Comparison of ENCODE assay signal across 12 cellular contexts in the genomic region with DNA sequence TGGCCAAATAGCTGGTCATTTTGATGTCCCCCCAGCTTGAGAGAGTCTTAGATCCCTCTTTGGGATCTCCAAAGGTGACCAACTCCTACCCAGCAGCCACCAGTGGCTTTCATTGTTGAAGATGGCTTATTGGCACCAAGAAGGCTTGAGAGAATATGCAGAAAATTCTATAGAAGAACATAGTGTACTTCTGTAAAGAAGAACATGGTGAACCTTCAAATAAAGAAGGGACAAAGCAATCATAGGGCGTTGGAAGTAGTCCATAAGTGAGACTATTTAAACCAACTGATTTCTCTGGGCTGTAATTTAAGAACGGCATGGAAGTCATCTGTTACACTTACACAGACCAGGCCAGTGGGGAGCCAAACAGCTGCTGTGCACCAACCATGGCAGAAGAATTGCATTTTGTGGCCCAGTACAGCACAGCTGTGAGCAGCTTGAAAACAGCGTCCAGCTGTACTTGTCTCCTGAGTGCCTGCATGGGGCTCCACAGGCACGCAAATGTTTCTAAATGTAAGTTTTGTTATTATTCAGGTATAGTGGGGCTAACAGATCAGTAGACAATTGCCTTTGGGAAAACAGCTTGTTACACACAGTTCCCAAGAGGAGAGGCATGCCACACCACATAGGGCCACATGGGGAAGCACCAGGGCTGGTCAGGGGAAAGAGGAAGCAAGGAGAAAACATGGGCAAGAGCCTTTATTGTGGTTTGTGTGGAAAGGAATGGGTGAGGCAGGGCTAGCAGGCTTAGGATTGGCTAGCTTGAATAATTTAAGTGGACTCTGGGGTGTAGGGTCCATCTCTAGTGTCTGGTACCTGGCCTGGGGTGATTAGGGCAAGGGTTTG.
DNase-seq lines count a peak whose midpoint lies in the region; ATAC-seq, FAIRE-seq and TF ChIP-seq lines count a peak whose summit lies in the region.
"Had no signal": no experiment of that assay in that cellular context is flagged by ENCODE, and none has a peak within 500 bp of the region (broad histone marks: within the 10 kb centered on the region; RNA-seq: fewer than 3 reads in every experiment).

No MANE protein-coding gene starts in this region.

- no peaks in the 10 kb centered on the region for H3K9me3 Mint-ChIP-seq in activated CD4-positive, alpha-beta T cell treated with anti-CD3 and anti-CD28 coated beads for 36 hours (ENCODE audit: low read depth)
- H3K9me3 Mint-ChIP-seq: activated naive CD8-positive, alpha-beta T cell treated with anti-CD3 and anti-CD28 coated beads, Interleukin-2, amount 10 ng/mL, durations not matched to agents 7 days and 5 days; T-cell had no signal

- dilution Hi-C loops in keratinocyte (cut with MboI; ENCODE audit: extremely low pct_ligation_motif_present, low sequenced_read_pairs): loop anchor here (25.0 kb wide), 1 partner anchor 378 kb away; no protein-coding TSS in a partner anchor

- H3K27me3 Mint-ChIP-seq in activated CD4-positive, alpha-beta T cell treated with anti-CD3 and anti-CD28 coated beads for 36 hours: peaks cover 2% of the 10 kb centered on the region
- H3K27me3 Mint-ChIP-seq: progenitor cell of endocrine pancreas had no signal

- CTCF ChIA-PET in activated CD4-positive, alpha-beta T cell treated with anti-CD3 and anti-CD28 coated beads for 36 hours (lab: Charles Lee): no interaction called here

- H3K27me3 ChIP-seq in keratinocyte (ENCODE audit: control insufficient read depth, extremely low read depth, insufficient read depth, low read length): no peaks in the 10 kb centered on the region

- POLR2A ChIA-PET in activated CD4-positive, alpha-beta T cell treated with anti-CD3 and anti-CD28 coated beads for 36 hours (lab: Charles Lee): no interaction called here

- ATAC-seq in GM18511 (IDR thresholded peaks at IDR 0.05; ENCODE audit: unreplicated experiment) (peak; percentile 87), GM21825 (IDR thresholded peaks at IDR 0.05; ENCODE audit: unreplicated experiment) (peak; percentile 78)
- no peak for ATAC-seq in activated CD4-positive, alpha-beta T cell treated with anti-CD3 and anti-CD28 coated beads for 36 hours
- ATAC-seq: stimulated activated naive CD8-positive, alpha-beta T cell treated with anti-CD3 and anti-CD28 coated beads, Interleukin-15, Interleukin-2, amounts not matched to agents 100 U/mL and 50 U/mL, for 24 hours; T-cell had no signal

- H3K9me3 ChIP-seq in keratinocyte (ENCODE audit: control insufficient read depth, low read depth, low read length): no peaks in the 10 kb centered on the region

- H4K20me1 ChIP-seq in keratinocyte (ENCODE audit: control insufficient read depth, extremely low read depth, insufficient read depth, low read length): no peaks in the 10 kb centered on the region

- no peak overlapping the region for H3K4me3 ChIP-seq in keratinocyte (ENCODE audit: control insufficient read depth in 2 of 3, extremely low read depth in 1 of 3, insufficient read depth in 2 of 3, low read depth in 1 of 3, low read length in 3 of 3)

- H3K36me3 ChIP-seq in keratinocyte (ENCODE audit: control insufficient read depth in 2 of 2, extremely low read depth in 1 of 2, insufficient read depth in 2 of 2, low read length in 2 of 2): no peaks in the 10 kb centered on the region

- H3K4me1 Mint-ChIP-seq in activated CD4-positive, alpha-beta T cell treated with anti-CD3 and anti-CD28 coated beads for 36 hours: no peaks in the 10 kb centered on the region
- H3K4me1 Mint-ChIP-seq: activated naive CD8-positive, alpha-beta T cell treated with anti-CD3 and anti-CD28 coated beads, Interleukin-2, amount 10 ng/mL, durations not matched to agents 7 days and 5 days; T-cell had no signal

- peak in 2 of 3 experiments; percentile 5 to 32 for TF ChIP-seq CTCF in keratinocyte (optimal IDR thresholded peaks at IDR 0.05 in 1 of 3, IDR thresholded peaks at IDR 0.05 in 1 of 3, conservative IDR thresholded peaks at IDR 0.05 in 1 of 3; ENCODE audit: extremely low read depth in 1 of 3, insufficient read depth in 2 of 3, low read length in 3 of 3)

- H3K4me3 Mint-ChIP-seq in activated CD4-positive, alpha-beta T cell treated with anti-CD3 and anti-CD28 coated beads for 36 hours: no peak overlapping the region
- H3K4me3 Mint-ChIP-seq: activated naive CD8-positive, alpha-beta T cell treated with anti-CD3 and anti-CD28 coated beads, Interleukin-2, amount 10 ng/mL, durations not matched to agents 7 days and 5 days; T-cell had no signal

- no peaks in the 10 kb centered on the region for H3K4me1 ChIP-seq in keratinocyte (ENCODE audit: control insufficient read depth, extremely low read depth, insufficient read depth, low read length)

- no peaks in the 10 kb centered on the region for H3K79me2 ChIP-seq in keratinocyte (ENCODE audit: control insufficient read depth, insufficient read depth, low read length)

- H3K36me3 Mint-ChIP-seq in activated CD4-positive, alpha-beta T cell treated with anti-CD3 and anti-CD28 coated beads for 36 hours (ENCODE audit: low read depth): no peaks in the 10 kb centered on the region
- H3K36me3 Mint-ChIP-seq: activated naive CD8-positive, alpha-beta T cell treated with anti-CD3 and anti-CD28 coated beads, Interleukin-2, amount 10 ng/mL, durations not matched to agents 7 days and 5 days; T-cell had no signal

- peak; percentile 52 for DNase-seq in LHCN-M2 (ENCODE audit: low read depth)
- DNase-seq in keratinocyte (ENCODE audit: low read depth, low spot score): no peak
- DNase-seq in activated naive CD4-positive, alpha-beta T cell treated with Interleukin-2 at 50 U/mL for 16 hours: no peak
- DNase-seq in activated CD4-positive, alpha-beta T cell treated with anti-CD3 and anti-CD28 coated beads for 36 hours: no peak
- no peak for DNase-seq in NCI-H2227 treated with DMSO at 0.1 percent for 48 hours (lab: John Stamatoyannopoulos, UW)
- DNase-seq in NCI-H510A treated with DMSO at 0.1 percent for 48 hours (lab: John Stamatoyannopoulos, UW): no peak
- DNase-seq: activated naive CD8-positive, alpha-beta T cell treated with anti-CD3 and anti-CD28 coated beads, Interleukin-2, amount 10 ng/mL, durations not matched to agents 7 days and 5 days; stimulated activated naive CD8-positive, alpha-beta T cell treated with anti-CD3 and anti-CD28 coated beads, Interleukin-15, Interleukin-2, amounts not matched to agents 100 U/mL and 50 U/mL, for 24 hours; T-cell had no signal

- no peaks in the 10 kb centered on the region for H3K9me1 ChIP-seq in keratinocyte (ENCODE audit: control insufficient read depth, extremely low read depth, insufficient read depth, low read length)

- intact Hi-C loops in activated CD4-positive, alpha-beta T cell treated with anti-CD3 and anti-CD28 coated beads for 36 hours (cut with DNase I, micrococcal nuclease): no loop called here

- no peak for FAIRE-seq in keratinocyte (lab: Jason Lieb, UNC)

- no peak overlapping the region for H3K4me2 ChIP-seq in keratinocyte (ENCODE audit: control insufficient read depth, extremely low read depth, insufficient read depth, low read depth, low read length)

- H2AFZ ChIP-seq in keratinocyte (ENCODE audit: control insufficient read depth, low read length): no peak overlapping the region

- no peak overlapping the region for H3K9ac ChIP-seq in keratinocyte (ENCODE audit: control insufficient read depth, extremely low read depth, insufficient read depth, low read length)

- no peak overlapping the region for H3K27ac ChIP-seq in keratinocyte (ENCODE audit: control insufficient read depth, insufficient read depth, low read length)

- H3K27ac Mint-ChIP-seq in activated CD4-positive, alpha-beta T cell treated with anti-CD3 and anti-CD28 coated beads for 36 hours: no peak overlapping the region
- H3K27ac Mint-ChIP-seq: activated naive CD8-positive, alpha-beta T cell treated with anti-CD3 and anti-CD28 coated beads, Interleukin-2, amount 10 ng/mL, durations not matched to agents 7 days and 5 days; progenitor cell of endocrine pancreas; T-cell had no signal
